17 cellular contexts compared by ENCODE assay signal in genomic region chr1:216186816-216187215, GRCh38.
A peak's percentile ranks its signal among the peaks of the same experiment; 100 is the strongest.
DNase-seq lines count a peak whose midpoint lies in the region; TF ChIP-seq lines count a peak whose summit lies in the region.
"Had no signal": no experiment of that assay in that cellular context is flagged by ENCODE, and none has a peak within 500 bp of the region (broad histone marks: within the 10 kb centered on the region; RNA-seq: fewer than 3 reads in every experiment).

No MANE protein-coding gene starts in this region.

- H3K4me3 ChIP-seq in BE2C (ENCODE audit: low read depth, low read length) (no peak overlapping the region), fibroblast of mammary gland (ENCODE audit: control insufficient read depth, low read depth, low read length) (no peak overlapping the region)
- H3K4me3 ChIP-seq: adrenal gland, stomach had no signal

- no peaks in the 10 kb centered on the region for H3K36me3 ChIP-seq in BE2C
- H3K36me3 ChIP-seq: adrenal gland, stomach had no signal

- in situ Hi-C loops in GM13976 (cut with MboI; ENCODE audit: low sequenced_read_pairs, unreplicated experiment): no loop called here

- no peak for TF ChIP-seq CTCF in BE2C (IDR thresholded peaks at IDR 0.05; ENCODE audit: low read depth, low read length)
- no peak for TF ChIP-seq CTCF in fibroblast of mammary gland (conservative IDR thresholded peaks at IDR 0.05; ENCODE audit: control insufficient read depth, insufficient read depth, low read depth, low read length)
- no peak for TF ChIP-seq CTCF in GM13976 (IDR thresholded peaks at IDR 0.05; ENCODE audit: borderline replicate concordance, control extremely low read depth, extremely low read depth, insufficient read depth, missing control alignments)

- peaks cover 2% of the 10 kb centered on the region; the same call in 1 of the 2 replicates for H3K4me1 ChIP-seq in BE2C
- H3K4me1 ChIP-seq: adrenal gland, stomach had no signal

- H3K27me3 ChIP-seq in BE2C: no peaks in the 10 kb centered on the region
- H3K27me3 ChIP-seq: adrenal gland, stomach had no signal

- peak; percentile 28 for DNase-seq in BE2C
- peak; percentile 66 for DNase-seq in H4 (ENCODE audit: low spot score)
- peak; percentile 87 for DNase-seq in NCI-H82 (lab: John Stamatoyannopoulos, UW)
- peak; percentile 4 for DNase-seq in fibroblast of mammary gland (ENCODE audit: low read depth)
- no peak for DNase-seq in NK-92 treated with Interleukin-12 subunit alpha and Interleukin-12 subunit beta, amount 100 ng/mL, for 24 hours (lab: John Stamatoyannopoulos, UW)
- no peak for DNase-seq in GM13976 (ENCODE audit: low spot score)
- DNase-seq in activated CD4-positive, alpha-beta T cell treated with anti-CD3 and anti-CD28 coated beads for 4 hours: no peak
- DNase-seq in putamen (ENCODE audit: low spot score): no peak
- DNase-seq: activated CD4-positive, alpha-beta T cell treated with anti-CD3 and anti-CD28 coated beads, Interleukin-2, amount 50 U/mL, for 48 hours; activated T-cell treated with anti-CD3 and anti-CD28 coated beads, Interleukin-2, amount 50 U/mL, for 48 hours; adrenal gland; DMS79; H9; hypothalamus; left colon; NCI-H1694; stomach had no signal

- no peaks in the 10 kb centered on the region for H3K9me3 ChIP-seq in BE2C
- H3K9me3 ChIP-seq: adrenal gland, stomach had no signal

Comparison
In these comparisons a context has a peak if more than half of its experiments do, and no peak if none do; other contexts are left out.
1. DNase-seq: peak in BE2C (single experiment), H4 (single experiment), NCI-H82 (single experiment) and fibroblast of mammary gland (single experiment); none in NK-92 treated with Interleukin-12 subunit alpha and Interleukin-12 subunit beta, amount 100 ng/mL, for 24 hours (single experiment), GM13976 (single experiment), activated CD4-positive, alpha-beta T cell treated with anti-CD3 and anti-CD28 coated beads for 4 hours (0 of 2) and putamen (single experiment).